Comparison of ENCODE assay signal across 1 cellular context in genomic region chr17:44094701-44095387, GRCh38.
TF ChIP-seq lines count a peak whose summit lies in the region.

No MANE protein-coding gene starts in this region.

TF ChIP-seq in GM23338, 12 proteins besides CTCF, POLR2A, EP300 and RAD21 (continued from another document):
- no peak for TF ChIP-seq ZNF462 (CRISPR knock-in tag; IDR thresholded peaks at IDR 0.05)
- TF ChIP-seq EZH2 (IDR thresholded peaks at IDR 0.05; ENCODE audit: low read depth, unreplicated experiment): no peak
- no peak for TF ChIP-seq ETS1 (IDR thresholded peaks at IDR 0.05)
- no peak for TF ChIP-seq CREB1 (CRISPR knock-in tag; IDR thresholded peaks at IDR 0.05; ENCODE audit: low read depth)
- TF ChIP-seq ZNF331 (CRISPR knock-in tag; IDR thresholded peaks at IDR 0.05; ENCODE audit: low read depth): no peak
- no peak for TF ChIP-seq EZH2phosphoT487 (IDR thresholded peaks at IDR 0.05; ENCODE audit: unreplicated experiment)
- no peak for TF ChIP-seq JUNB (IDR thresholded peaks at IDR 0.05; ENCODE audit: unreplicated experiment)
- TF ChIP-seq POLR2AphosphoS5 (IDR thresholded peaks at IDR 0.05; ENCODE audit: low read depth): no peak
- no peak for TF ChIP-seq STAT1 (IDR thresholded peaks at IDR 0.05; ENCODE audit: unreplicated experiment)
TF ChIP-seq in GM23338: peak in this region for 0.
